Comparison of ENCODE assay signal across 20 cellular contexts in genomic region chr20:54021446-54022235, GRCh38. TPM values are rescaled to one million over a fixed set of nuclear protein-coding genes. Genes with fewer than 3 reads are reported as not detected.
"Had no signal": no experiment of that assay in that cellular context is flagged by ENCODE, and none has a peak within 500 bp of the region (broad histone marks: within the 10 kb centered on the region; RNA-seq: fewer than 3 reads in every experiment).

No MANE protein-coding gene starts in this region.

- H3K36me3 Mint-ChIP-seq: T-cell had no signal

- ATAC-seq: T-cell had no signal

- H3K9me3 Mint-ChIP-seq: T-cell; T-helper 1 cell treated with Interleukin-12 subunit alpha and Interleukin-12 subunit beta and Interleukin-4 antibody, amounts not matched to agents 30 μg/mL and 1 μg/mL, for 36 hours had no signal

- H3K27ac Mint-ChIP-seq: T-cell; T-helper 1 cell treated with Interleukin-12 subunit alpha and Interleukin-12 subunit beta and Interleukin-4 antibody, amounts not matched to agents 30 μg/mL and 1 μg/mL, for 36 hours had no signal

- H3K4me3 ChIP-seq: MG63, SJSA1, SK-N-MC had no signal

- H3K4me1 ChIP-seq: SJSA1 had no signal

- H3K27ac ChIP-seq: HL-60, SJSA1, SK-N-MC had no signal

- H3K36me3 ChIP-seq: MG63, SJSA1 had no signal

- H3K4me3 Mint-ChIP-seq: T-cell; T-helper 1 cell treated with Interleukin-12 subunit alpha and Interleukin-12 subunit beta and Interleukin-4 antibody, amounts not matched to agents 30 μg/mL and 1 μg/mL, for 36 hours had no signal

- H3K27me3 ChIP-seq: MG63, SJSA1 had no signal

- DNase-seq: Karpas-422, KG1, MG63, NCI-H1092, NCI-H1436, NCI-H187, NCI-H2029, NCI-H2081 treated with DMSO at 0.1 percent for 48 hours, NCI-H2227 treated with DMSO at 0.1 percent for 48 hours, NCI-H526, Right ventricle myocardium superior, RPMI8226, SIG-M5, SW 1271, T-cell had no signal

- H3K9me3 ChIP-seq: MG63, SJSA1 had no signal

RNA-seq across cellular contexts. Expression of gene BCAS1, which starts 48.8 kb away (rescaled TPM):
- total RNA-seq: NCI-H460, Right ventricle myocardium superior had no signal
